In the genomic region with DNA sequence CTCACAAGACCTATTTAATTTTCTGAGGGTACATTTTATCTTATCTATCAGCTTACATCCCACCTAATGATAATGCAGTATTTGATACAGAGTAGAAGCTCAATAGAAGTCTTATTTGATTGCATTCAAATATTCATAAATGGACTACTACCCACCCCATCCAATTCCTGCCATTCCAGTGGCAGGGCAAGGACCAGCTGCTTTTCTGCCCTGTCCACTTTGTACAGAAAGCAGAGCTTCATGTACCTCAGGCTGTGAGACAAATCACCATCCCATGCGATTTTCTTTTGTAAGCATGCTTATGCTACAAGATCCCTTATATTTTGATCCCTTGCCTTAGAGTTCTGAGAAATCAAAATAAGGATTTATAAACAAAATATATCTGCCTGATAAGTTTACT, we compare ENCODE assay signal across 7 cellular contexts. TPM values are rescaled to one million over a fixed set of nuclear protein-coding genes. Genes with fewer than 3 reads are reported as not detected.
"Had no signal": no experiment of that assay in that cellular context is flagged by ENCODE, and none has a peak within 500 bp of the region (broad histone marks: within the 10 kb centered on the region; RNA-seq: fewer than 3 reads in every experiment).

No MANE protein-coding gene starts in this region.

- DNase-seq: IMR-90, KBM-7 had no signal

- H3K27me3 Mint-ChIP-seq: IgD-negative memory B cell had no signal

- H3K4me1 Mint-ChIP-seq: IgD-negative memory B cell had no signal

- H3K9me3 Mint-ChIP-seq: IgD-negative memory B cell had no signal

- H3K27ac ChIP-seq: HL-60 had no signal

- H3K4me3 ChIP-seq: K562 had no signal

- ATAC-seq: HepG2, K562 had no signal

- H3K4me3 Mint-ChIP-seq: IgD-negative memory B cell had no signal

RNA-seq across cellular contexts. Expression of a gene that starts 45.5 kb away (rescaled TPM):
- total RNA-seq: HT-29 had no signal
- polyA plus RNA-seq: IgD-negative memory B cell had no signal
